Comparison of ENCODE assay signal across 1 cellular context in genomic region chr7:94056796-94057207, GRCh38.
TF ChIP-seq lines count a peak whose summit lies in the region.

No MANE protein-coding gene starts in this region.

TF ChIP-seq in K562, 482 proteins besides CTCF, POLR2A, EP300 and RAD21 (continued from another document):
- TF ChIP-seq ZBTB40 (IDR thresholded peaks at IDR 0.05): peak; percentile 84
- TF ChIP-seq ZBTB40 (CRISPR knock-in tag; IDR thresholded peaks at IDR 0.05): no peak
TF ChIP-seq in K562: peak in this region for 1.
